In the genomic region with DNA sequence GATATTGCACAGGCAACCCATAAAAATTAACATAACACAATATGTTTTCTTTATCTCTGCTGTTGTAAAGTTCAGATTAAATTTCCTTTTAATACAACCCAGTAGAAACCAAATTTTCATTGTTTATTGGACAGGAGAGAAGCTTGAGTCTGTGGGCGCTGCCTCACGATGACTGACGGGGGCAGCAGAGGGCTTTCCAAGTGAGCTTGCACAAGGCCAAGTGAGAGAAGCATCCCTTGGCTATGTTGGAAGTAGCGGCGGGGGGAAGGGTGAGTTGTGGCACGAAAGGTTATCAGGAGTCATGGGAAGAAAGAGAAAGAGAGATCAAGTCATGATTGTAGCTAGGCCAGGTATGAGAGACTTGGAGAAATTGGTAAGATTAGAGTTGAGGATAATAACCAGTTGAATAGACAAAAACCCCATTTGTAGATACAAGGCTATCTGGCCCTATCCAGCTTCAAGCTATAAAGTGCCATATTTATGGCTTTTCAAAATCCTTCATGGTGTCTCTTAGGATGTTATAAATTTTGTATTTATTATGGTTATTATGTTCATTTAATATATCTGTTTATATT, we compare ENCODE assay signal across 1 cellular context.
TF ChIP-seq lines count a peak whose summit lies in the region.

No MANE protein-coding gene starts in this region.

TF ChIP-seq in HepG2, 621 proteins besides CTCF, POLR2A, EP300 and RAD21 (continued from another document):
- TF ChIP-seq, protein P1, sequence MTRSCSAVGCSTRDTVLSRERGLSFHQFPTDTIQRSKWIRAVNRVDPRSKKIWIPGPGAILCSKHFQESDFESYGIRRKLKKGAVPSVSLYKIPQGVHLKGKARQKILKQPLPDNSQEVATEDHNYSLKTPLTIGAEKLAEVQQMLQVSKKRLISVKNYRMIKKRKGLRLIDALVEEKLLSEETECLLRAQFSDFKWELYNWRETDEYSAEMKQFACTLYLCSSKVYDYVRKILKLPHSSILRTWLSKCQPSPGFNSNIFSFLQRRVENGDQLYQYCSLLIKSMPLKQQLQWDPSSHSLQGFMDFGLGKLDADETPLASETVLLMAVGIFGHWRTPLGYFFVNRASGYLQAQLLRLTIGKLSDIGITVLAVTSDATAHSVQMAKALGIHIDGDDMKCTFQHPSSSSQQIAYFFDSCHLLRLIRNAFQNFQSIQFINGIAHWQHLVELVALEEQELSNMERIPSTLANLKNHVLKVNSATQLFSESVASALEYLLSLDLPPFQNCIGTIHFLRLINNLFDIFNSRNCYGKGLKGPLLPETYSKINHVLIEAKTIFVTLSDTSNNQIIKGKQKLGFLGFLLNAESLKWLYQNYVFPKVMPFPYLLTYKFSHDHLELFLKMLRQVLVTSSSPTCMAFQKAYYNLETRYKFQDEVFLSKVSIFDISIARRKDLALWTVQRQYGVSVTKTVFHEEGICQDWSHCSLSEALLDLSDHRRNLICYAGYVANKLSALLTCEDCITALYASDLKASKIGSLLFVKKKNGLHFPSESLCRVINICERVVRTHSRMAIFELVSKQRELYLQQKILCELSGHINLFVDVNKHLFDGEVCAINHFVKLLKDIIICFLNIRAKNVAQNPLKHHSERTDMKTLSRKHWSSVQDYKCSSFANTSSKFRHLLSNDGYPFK (CRISPR knock-in tag; IDR thresholded peaks at IDR 0.05; ENCODE audit: borderline replicate concordance) = no peak
- TF ChIP-seq ZNF138 (CRISPR knock-in tag; IDR thresholded peaks at IDR 0.05; ENCODE audit: low read depth) (no peak), KDM4B (CRISPR knock-in tag; IDR thresholded peaks at IDR 0.05) (no peak), RFX5 (IDR thresholded peaks at IDR 0.05; ENCODE audit: low read depth, low read length) (no peak), ZNF24 (IDR thresholded peaks at IDR 0.05) (no peak), ZNF605 (CRISPR knock-in tag; IDR thresholded peaks at IDR 0.05) (no peak), ATRX (CRISPR knock-in tag; IDR thresholded peaks at IDR 0.05; ENCODE audit: borderline replicate concordance) (no peak), ZNF329 (CRISPR knock-in tag; IDR thresholded peaks at IDR 0.05; ENCODE audit: low read depth) (no peak), XRCC5 (optimal IDR thresholded peaks at IDR 0.05; ENCODE audit: low read length) (peak; percentile 47), ZNF337 (CRISPR knock-in tag; IDR thresholded peaks at IDR 0.05; ENCODE audit: borderline replicate concordance, low read depth) (no peak), CHCHD3 (CRISPR knock-in tag; IDR thresholded peaks at IDR 0.05) (no peak), XBP1 (CRISPR knock-in tag; IDR thresholded peaks at IDR 0.05) (no peak), ZNF354B (CRISPR knock-in tag; IDR thresholded peaks at IDR 0.05) (no peak)
- TF ChIP-seq, protein P2, sequence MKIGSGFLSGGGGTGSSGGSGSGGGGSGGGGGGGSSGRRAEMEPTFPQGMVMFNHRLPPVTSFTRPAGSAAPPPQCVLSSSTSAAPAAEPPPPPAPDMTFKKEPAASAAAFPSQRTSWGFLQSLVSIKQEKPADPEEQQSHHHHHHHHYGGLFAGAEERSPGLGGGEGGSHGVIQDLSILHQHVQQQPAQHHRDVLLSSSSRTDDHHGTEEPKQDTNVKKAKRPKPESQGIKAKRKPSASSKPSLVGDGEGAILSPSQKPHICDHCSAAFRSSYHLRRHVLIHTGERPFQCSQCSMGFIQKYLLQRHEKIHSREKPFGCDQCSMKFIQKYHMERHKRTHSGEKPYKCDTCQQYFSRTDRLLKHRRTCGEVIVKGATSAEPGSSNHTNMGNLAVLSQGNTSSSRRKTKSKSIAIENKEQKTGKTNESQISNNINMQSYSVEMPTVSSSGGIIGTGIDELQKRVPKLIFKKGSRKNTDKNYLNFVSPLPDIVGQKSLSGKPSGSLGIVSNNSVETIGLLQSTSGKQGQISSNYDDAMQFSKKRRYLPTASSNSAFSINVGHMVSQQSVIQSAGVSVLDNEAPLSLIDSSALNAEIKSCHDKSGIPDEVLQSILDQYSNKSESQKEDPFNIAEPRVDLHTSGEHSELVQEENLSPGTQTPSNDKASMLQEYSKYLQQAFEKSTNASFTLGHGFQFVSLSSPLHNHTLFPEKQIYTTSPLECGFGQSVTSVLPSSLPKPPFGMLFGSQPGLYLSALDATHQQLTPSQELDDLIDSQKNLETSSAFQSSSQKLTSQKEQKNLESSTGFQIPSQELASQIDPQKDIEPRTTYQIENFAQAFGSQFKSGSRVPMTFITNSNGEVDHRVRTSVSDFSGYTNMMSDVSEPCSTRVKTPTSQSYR (CRISPR knock-in tag; IDR thresholded peaks at IDR 0.05; ENCODE audit: borderline replicate concordance) = peak; percentile 78; the same call in 1 of the 2 replicates
